In the genomic region with DNA sequence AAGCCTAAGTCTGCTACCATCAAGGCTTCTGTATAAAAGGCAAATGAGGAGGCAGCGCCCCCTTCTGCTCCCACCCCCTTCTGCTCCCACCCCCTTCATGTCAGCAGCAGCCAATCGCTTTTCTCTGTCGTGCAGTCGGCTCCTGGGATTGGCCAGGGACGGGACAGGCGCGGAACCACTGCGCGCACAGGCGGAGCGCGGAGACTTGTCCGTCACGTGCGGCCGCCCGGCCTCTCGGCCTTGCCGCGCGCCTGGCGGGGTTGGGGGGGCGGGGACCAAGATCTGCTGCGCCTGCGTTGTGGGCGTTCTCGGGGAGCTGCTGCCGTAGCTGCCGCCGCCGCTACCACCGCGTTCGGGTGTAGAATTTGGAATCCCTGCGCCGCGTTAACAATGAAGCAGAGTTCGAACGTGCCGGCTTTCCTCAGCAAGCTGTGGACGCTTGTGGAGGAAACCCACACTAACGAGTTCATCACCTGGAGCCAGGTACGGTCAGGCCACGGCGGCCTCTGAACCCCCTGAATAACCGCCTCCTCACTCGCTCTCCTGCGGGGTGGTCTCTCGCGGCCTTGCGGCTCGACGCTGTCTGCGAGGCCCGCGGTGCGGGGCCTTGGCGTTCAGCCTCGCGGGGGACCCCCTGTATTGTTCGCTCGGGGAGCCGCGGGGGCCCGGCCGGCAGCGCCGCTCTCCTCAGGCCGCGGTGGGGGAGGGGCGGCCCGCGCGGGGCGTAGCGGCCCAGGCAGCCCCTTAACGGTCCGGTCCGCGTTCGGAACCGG, we compare ENCODE assay signal across 1 cellular context.
TF ChIP-seq lines count a peak whose summit lies in the region.

A gene with protein sequence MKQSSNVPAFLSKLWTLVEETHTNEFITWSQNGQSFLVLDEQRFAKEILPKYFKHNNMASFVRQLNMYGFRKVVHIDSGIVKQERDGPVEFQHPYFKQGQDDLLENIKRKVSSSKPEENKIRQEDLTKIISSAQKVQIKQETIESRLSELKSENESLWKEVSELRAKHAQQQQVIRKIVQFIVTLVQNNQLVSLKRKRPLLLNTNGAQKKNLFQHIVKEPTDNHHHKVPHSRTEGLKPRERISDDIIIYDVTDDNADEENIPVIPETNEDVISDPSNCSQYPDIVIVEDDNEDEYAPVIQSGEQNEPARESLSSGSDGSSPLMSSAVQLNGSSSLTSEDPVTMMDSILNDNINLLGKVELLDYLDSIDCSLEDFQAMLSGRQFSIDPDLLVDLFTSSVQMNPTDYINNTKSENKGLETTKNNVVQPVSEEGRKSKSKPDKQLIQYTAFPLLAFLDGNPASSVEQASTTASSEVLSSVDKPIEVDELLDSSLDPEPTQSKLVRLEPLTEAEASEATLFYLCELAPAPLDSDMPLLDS (plus strand): TSS at position 305 of the 773 bp plus-strand sequence. CDS start 86 bp downstream, at position 391.

TF ChIP-seq in HepG2, 621 proteins besides CTCF, POLR2A, EP300 and RAD21 (continued from another document and continues in another):
- TF ChIP-seq NFYC (CRISPR knock-in tag; IDR thresholded peaks at IDR 0.05), result peak; percentile 88
- peak; percentile 69; the same call in 1 of the 2 replicates for TF ChIP-seq HOXA9 (CRISPR knock-in tag; IDR thresholded peaks at IDR 0.05; ENCODE audit: borderline replicate concordance)
- TF ChIP-seq, protein P1, sequence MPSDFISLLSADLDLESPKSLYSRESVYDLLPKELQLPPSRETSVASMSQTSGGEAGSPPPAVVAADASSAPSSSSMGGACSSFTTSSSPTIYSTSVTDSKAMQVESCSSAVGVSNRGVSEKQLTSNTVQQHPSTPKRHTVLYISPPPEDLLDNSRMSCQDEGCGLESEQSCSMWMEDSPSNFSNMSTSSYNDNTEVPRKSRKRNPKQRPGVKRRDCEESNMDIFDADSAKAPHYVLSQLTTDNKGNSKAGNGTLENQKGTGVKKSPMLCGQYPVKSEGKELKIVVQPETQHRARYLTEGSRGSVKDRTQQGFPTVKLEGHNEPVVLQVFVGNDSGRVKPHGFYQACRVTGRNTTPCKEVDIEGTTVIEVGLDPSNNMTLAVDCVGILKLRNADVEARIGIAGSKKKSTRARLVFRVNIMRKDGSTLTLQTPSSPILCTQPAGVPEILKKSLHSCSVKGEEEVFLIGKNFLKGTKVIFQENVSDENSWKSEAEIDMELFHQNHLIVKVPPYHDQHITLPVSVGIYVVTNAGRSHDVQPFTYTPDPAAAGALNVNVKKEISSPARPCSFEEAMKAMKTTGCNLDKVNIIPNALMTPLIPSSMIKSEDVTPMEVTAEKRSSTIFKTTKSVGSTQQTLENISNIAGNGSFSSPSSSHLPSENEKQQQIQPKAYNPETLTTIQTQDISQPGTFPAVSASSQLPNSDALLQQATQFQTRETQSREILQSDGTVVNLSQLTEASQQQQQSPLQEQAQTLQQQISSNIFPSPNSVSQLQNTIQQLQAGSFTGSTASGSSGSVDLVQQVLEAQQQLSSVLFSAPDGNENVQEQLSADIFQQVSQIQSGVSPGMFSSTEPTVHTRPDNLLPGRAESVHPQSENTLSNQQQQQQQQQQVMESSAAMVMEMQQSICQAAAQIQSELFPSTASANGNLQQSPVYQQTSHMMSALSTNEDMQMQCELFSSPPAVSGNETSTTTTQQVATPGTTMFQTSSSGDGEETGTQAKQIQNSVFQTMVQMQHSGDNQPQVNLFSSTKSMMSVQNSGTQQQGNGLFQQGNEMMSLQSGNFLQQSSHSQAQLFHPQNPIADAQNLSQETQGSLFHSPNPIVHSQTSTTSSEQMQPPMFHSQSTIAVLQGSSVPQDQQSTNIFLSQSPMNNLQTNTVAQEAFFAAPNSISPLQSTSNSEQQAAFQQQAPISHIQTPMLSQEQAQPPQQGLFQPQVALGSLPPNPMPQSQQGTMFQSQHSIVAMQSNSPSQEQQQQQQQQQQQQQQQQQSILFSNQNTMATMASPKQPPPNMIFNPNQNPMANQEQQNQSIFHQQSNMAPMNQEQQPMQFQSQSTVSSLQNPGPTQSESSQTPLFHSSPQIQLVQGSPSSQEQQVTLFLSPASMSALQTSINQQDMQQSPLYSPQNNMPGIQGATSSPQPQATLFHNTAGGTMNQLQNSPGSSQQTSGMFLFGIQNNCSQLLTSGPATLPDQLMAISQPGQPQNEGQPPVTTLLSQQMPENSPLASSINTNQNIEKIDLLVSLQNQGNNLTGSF (CRISPR knock-in tag; IDR thresholded peaks at IDR 0.05), result peak; percentile 75; the same call in 1 of the 2 replicates
- TF ChIP-seq ZFX (CRISPR knock-in tag; IDR thresholded peaks at IDR 0.05; ENCODE audit: low read depth), result peak; percentile 97
- peak; percentile 49; the same call in 1 of the 2 replicates for TF ChIP-seq ZNF230 (CRISPR knock-in tag; IDR thresholded peaks at IDR 0.05)
- no peak for TF ChIP-seq MBD4 (IDR thresholded peaks at IDR 0.05; ENCODE audit: borderline replicate concordance, low read length)
- no peak for TF ChIP-seq FIP1L1 (IDR thresholded peaks at IDR 0.05; ENCODE audit: borderline replicate concordance, insufficient read depth, low read depth, low read length)
- TF ChIP-seq NFRKB (IDR thresholded peaks at IDR 0.05), result no peak
- TF ChIP-seq, protein P2, sequence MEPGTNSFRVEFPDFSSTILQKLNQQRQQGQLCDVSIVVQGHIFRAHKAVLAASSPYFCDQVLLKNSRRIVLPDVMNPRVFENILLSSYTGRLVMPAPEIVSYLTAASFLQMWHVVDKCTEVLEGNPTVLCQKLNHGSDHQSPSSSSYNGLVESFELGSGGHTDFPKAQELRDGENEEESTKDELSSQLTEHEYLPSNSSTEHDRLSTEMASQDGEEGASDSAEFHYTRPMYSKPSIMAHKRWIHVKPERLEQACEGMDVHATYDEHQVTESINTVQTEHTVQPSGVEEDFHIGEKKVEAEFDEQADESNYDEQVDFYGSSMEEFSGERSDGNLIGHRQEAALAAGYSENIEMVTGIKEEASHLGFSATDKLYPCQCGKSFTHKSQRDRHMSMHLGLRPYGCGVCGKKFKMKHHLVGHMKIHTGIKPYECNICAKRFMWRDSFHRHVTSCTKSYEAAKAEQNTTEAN (CRISPR knock-in tag; conservative IDR thresholded peaks at IDR 0.05), result peak; percentile 67
- TF ChIP-seq MAZ (IDR thresholded peaks at IDR 0.05; ENCODE audit: borderline replicate concordance, low read depth, low read length), result 0 out of 2 replicates have a peak, but pooled peaks have one; percentile 45
- peak; percentile 89; the same call in 1 of the 2 replicates for TF ChIP-seq MAZ (CRISPR knock-in tag; IDR thresholded peaks at IDR 0.05; ENCODE audit: low read depth)
- TF ChIP-seq, protein P3, sequence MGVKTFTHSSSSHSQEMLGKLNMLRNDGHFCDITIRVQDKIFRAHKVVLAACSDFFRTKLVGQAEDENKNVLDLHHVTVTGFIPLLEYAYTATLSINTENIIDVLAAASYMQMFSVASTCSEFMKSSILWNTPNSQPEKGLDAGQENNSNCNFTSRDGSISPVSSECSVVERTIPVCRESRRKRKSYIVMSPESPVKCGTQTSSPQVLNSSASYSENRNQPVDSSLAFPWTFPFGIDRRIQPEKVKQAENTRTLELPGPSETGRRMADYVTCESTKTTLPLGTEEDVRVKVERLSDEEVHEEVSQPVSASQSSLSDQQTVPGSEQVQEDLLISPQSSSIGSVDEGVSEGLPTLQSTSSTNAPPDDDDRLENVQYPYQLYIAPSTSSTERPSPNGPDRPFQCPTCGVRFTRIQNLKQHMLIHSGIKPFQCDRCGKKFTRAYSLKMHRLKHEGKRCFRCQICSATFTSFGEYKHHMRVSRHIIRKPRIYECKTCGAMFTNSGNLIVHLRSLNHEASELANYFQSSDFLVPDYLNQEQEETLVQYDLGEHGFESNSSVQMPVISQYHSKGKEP (CRISPR knock-in tag; IDR thresholded peaks at IDR 0.05), result peak; percentile 12; the same call in 1 of the 2 replicates
- TF ChIP-seq, protein P4, sequence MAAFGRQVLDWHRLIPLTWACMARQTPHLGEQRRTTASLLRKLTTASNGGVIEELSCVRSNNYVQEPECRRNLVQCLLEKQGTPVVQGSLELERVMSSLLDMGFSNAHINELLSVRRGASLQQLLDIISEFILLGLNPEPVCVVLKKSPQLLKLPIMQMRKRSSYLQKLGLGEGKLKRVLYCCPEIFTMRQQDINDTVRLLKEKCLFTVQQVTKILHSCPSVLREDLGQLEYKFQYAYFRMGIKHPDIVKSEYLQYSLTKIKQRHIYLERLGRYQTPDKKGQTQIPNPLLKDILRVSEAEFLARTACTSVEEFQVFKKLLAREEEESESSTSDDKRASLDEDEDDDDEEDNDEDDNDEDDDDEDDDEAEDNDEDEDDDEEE (CRISPR knock-in tag; IDR thresholded peaks at IDR 0.05), result no peak
- no peak for TF ChIP-seq SMAD9 (CRISPR knock-in tag; IDR thresholded peaks at IDR 0.05)
- TF ChIP-seq SP4 (CRISPR knock-in tag; IDR thresholded peaks at IDR 0.05), result peak; percentile 77
- TF ChIP-seq THAP11 (CRISPR knock-in tag; IDR thresholded peaks at IDR 0.05), result peak; percentile 65
- TF ChIP-seq, protein P5, sequence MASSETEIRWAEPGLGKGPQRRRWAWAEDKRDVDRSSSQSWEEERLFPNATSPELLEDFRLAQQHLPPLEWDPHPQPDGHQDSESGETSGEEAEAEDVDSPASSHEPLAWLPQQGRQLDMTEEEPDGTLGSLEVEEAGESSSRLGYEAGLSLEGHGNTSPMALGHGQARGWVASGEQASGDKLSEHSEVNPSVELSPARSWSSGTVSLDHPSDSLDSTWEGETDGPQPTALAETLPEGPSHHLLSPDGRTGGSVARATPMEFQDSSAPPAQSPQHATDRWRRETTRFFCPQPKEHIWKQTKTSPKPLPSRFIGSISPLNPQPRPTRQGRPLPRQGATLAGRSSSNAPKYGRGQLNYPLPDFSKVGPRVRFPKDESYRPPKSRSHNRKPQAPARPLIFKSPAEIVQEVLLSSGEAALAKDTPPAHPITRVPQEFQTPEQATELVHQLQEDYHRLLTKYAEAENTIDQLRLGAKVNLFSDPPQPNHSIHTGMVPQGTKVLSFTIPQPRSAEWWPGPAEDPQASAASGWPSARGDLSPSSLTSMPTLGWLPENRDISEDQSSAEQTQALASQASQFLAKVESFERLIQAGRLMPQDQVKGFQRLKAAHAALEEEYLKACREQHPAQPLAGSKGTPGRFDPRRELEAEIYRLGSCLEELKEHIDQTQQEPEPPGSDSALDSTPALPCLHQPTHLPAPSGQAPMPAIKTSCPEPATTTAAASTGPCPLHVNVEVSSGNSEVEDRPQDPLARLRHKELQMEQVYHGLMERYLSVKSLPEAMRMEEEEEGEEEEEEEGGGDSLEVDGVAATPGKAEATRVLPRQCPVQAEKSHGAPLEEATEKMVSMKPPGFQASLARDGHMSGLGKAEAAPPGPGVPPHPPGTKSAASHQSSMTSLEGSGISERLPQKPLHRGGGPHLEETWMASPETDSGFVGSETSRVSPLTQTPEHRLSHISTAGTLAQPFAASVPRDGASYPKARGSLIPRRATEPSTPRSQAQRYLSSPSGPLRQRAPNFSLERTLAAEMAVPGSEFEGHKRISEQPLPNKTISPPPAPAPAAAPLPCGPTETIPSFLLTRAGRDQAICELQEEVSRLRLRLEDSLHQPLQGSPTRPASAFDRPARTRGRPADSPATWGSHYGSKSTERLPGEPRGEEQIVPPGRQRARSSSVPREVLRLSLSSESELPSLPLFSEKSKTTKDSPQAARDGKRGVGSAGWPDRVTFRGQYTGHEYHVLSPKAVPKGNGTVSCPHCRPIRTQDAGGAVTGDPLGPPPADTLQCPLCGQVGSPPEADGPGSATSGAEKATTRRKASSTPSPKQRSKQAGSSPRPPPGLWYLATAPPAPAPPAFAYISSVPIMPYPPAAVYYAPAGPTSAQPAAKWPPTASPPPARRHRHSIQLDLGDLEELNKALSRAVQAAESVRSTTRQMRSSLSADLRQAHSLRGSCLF (CRISPR knock-in tag; IDR thresholded peaks at IDR 0.05; ENCODE audit: borderline replicate concordance), result peak; percentile 57; the same call in 1 of the 2 replicates
- TF ChIP-seq, protein P6, sequence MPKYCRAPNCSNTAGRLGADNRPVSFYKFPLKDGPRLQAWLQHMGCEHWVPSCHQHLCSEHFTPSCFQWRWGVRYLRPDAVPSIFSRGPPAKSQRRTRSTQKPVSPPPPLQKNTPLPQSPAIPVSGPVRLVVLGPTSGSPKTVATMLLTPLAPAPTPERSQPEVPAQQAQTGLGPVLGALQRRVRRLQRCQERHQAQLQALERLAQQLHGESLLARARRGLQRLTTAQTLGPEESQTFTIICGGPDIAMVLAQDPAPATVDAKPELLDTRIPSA (CRISPR knock-in tag; IDR thresholded peaks at IDR 0.05; ENCODE audit: borderline replicate concordance), result 0 out of 2 replicates have a peak, but pooled peaks have one; percentile 20
- TF ChIP-seq, protein P7, sequence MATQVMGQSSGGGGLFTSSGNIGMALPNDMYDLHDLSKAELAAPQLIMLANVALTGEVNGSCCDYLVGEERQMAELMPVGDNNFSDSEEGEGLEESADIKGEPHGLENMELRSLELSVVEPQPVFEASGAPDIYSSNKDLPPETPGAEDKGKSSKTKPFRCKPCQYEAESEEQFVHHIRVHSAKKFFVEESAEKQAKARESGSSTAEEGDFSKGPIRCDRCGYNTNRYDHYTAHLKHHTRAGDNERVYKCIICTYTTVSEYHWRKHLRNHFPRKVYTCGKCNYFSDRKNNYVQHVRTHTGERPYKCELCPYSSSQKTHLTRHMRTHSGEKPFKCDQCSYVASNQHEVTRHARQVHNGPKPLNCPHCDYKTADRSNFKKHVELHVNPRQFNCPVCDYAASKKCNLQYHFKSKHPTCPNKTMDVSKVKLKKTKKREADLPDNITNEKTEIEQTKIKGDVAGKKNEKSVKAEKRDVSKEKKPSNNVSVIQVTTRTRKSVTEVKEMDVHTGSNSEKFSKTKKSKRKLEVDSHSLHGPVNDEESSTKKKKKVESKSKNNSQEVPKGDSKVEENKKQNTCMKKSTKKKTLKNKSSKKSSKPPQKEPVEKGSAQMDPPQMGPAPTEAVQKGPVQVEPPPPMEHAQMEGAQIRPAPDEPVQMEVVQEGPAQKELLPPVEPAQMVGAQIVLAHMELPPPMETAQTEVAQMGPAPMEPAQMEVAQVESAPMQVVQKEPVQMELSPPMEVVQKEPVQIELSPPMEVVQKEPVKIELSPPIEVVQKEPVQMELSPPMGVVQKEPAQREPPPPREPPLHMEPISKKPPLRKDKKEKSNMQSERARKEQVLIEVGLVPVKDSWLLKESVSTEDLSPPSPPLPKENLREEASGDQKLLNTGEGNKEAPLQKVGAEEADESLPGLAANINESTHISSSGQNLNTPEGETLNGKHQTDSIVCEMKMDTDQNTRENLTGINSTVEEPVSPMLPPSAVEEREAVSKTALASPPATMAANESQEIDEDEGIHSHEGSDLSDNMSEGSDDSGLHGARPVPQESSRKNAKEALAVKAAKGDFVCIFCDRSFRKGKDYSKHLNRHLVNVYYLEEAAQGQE (IDR thresholded peaks at IDR 0.05; ENCODE audit: borderline replicate concordance in 1 of 2, low read depth in 1 of 2, low read length in 2 of 2), result 0 out of 4 replicates have a peak, but pooled peaks of 1 of the 2 experiments have one; percentile 1
- TF ChIP-seq, protein P8, sequence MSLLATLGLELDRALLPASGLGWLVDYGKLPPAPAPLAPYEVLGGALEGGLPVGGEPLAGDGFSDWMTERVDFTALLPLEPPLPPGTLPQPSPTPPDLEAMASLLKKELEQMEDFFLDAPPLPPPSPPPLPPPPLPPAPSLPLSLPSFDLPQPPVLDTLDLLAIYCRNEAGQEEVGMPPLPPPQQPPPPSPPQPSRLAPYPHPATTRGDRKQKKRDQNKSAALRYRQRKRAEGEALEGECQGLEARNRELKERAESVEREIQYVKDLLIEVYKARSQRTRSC (CRISPR knock-in tag; IDR thresholded peaks at IDR 0.05; ENCODE audit: low read depth), result no peak
- peak; percentile 70; the same call in 1 of the 2 replicates for TF ChIP-seq SATB2 (CRISPR knock-in tag; IDR thresholded peaks at IDR 0.05)
- no peak for TF ChIP-seq MTF1 (CRISPR knock-in tag; IDR thresholded peaks at IDR 0.05)
- TF ChIP-seq ZBTB21 (CRISPR knock-in tag; IDR thresholded peaks at IDR 0.05), result no peak; the same call in 1 of the 2 replicates
- 0 out of 2 replicates have a peak, but pooled peaks have one; percentile 34 for TF ChIP-seq SIX4 (CRISPR knock-in tag; IDR thresholded peaks at IDR 0.05)
- TF ChIP-seq KDM4B (CRISPR knock-in tag; IDR thresholded peaks at IDR 0.05), result no peak
- TF ChIP-seq BRD4 (CRISPR knock-in tag; IDR thresholded peaks at IDR 0.05), result no peak; the same call in 1 of the 2 replicates
- no peak for TF ChIP-seq HMG20B (CRISPR knock-in tag; conservative IDR thresholded peaks at IDR 0.05)
- TF ChIP-seq ZNF343 (CRISPR knock-in tag; IDR thresholded peaks at IDR 0.05), result peak; percentile 84
- TF ChIP-seq SMARCC2 (IDR thresholded peaks at IDR 0.05), result no peak
- no peak for TF ChIP-seq SRSF1 (optimal IDR thresholded peaks at IDR 0.05; ENCODE audit: low read depth, low read length)
